1 cellular context compared by ENCODE assay signal in the genomic region with DNA sequence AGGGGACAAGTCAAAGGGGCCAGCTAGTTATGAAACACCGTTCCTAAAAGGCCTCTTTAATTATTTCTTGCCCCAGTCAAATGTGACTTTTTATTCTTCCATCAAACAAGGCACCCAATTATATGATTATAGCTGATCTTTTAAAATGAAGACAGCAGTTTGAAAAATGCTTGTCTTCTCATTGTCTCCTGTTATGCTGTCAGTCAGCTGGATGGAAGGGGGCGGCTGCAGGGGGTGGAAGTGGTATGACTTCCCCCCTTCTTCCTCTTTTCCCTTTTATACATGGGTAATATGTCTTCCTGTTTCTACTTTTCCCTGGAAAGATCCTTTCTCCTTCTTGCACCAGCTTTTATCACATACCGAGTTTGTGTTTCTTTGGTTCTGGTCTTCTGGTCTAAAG.
TF ChIP-seq lines count a peak whose summit lies in the region.

No MANE protein-coding gene starts in this region.

TF ChIP-seq in neural cell, 6 proteins besides CTCF, POLR2A, EP300 and RAD21 (continued from another document):
- no peak for TF ChIP-seq MXI1 (conservative IDR thresholded peaks at IDR 0.05; ENCODE audit: poor library complexity, severe bottlenecking)
- TF ChIP-seq SMC3 (conservative IDR thresholded peaks at IDR 0.05; ENCODE audit: poor library complexity): no peak
- no peak for TF ChIP-seq EZH2 (IDR thresholded peaks at IDR 0.05; ENCODE audit: borderline replicate concordance, insufficient read depth, low read length, poor library complexity, severe bottlenecking)
TF ChIP-seq in neural cell: peak in this region for 0.
